9 cellular contexts compared by ENCODE assay signal in genomic region chr6:109793793-109794192, GRCh38.
DNase-seq lines count a peak whose midpoint lies in the region; ATAC-seq, FAIRE-seq and TF ChIP-seq lines count a peak whose summit lies in the region.
"Had no signal": no experiment of that assay in that cellular context is flagged by ENCODE, and none has a peak within 500 bp of the region (broad histone marks: within the 10 kb centered on the region; RNA-seq: fewer than 3 reads in every experiment).

No MANE protein-coding gene starts in this region.

- H3K9me3 ChIP-seq in K562 (replicated peaks; ENCODE audit: control insufficient read depth, insufficient read depth, low read depth, low read length) (no peaks in the 10 kb centered on the region), uterus (no peaks in the 10 kb centered on the region)

- no peaks in the 10 kb centered on the region for H3K9me1 ChIP-seq in K562 (ENCODE audit: control insufficient read depth, insufficient read depth, low read length)

- intact Hi-C loops in K562 (cut with micrococcal nuclease) (no loop called here), uterus (cut with DNase I; ENCODE audit: low total_unique reads) (no loop called here)

- no peak overlapping the region for H3K4me3 ChIP-seq in K562
- H3K4me3 ChIP-seq in uterus = no peak overlapping the region

- in situ Hi-C loops in K562 (cut with MboI) = no loop called here

- DNase-seq in GM04503 (ENCODE audit: low read depth) = peak; percentile 80
- DNase-seq in NCI-H1105 (lab: John Stamatoyannopoulos, UW) = peak; percentile 63
- DNase-seq in K562 (ENCODE audit: extremely low read depth in 1 of 4, low spot score in 3 of 4) = peak; percentile 12 to 51 (median 19)
- peak; percentile 20 for DNase-seq in left kidney (ENCODE audit: low read depth, low spot score)
- peak; percentile 20 to 42 for DNase-seq in uterus
- DNase-seq in NK-92 (lab: John Stamatoyannopoulos, UW; ENCODE audit: unreplicated experiment) = no peak

- no peak for FAIRE-seq in K562 (lab: Jason Lieb, UNC)

- H3K9ac ChIP-seq in K562 (ENCODE audit: insufficient read depth in 1 of 2, low read depth in 2 of 2, low read length in 2 of 2) = no peak overlapping the region
- H3K9ac ChIP-seq: parathyroid adenoma had no signal

- no peak for TF ChIP-seq RAD21 in K562 (CRISPR knock-in tag; conservative IDR thresholded peaks at IDR 0.05 in 1 of 2, IDR thresholded peaks at IDR 0.05 in 1 of 2)

- no peak for TF ChIP-seq EP300 in K562 (IDR thresholded peaks at IDR 0.05; ENCODE audit: low read length)

- CTCF ChIA-PET in K562 (lab: Yijun Ruan, JAX; ENCODE audit: low intra/inter-chr PET ratio) = no interaction called here

- BruUV-seq in K562 (replicated peaks; lab: Mats Ljungman, UMichigan) = no TSS peak

- H2AFZ ChIP-seq in K562 (ENCODE audit: low read depth, low read length) = peak overlapping the region; percentile 43; the same call in 1 of the 2 replicates
- H2AFZ ChIP-seq: parathyroid adenoma had no signal

- ATAC-seq in K562 = peak; percentile 74
- ATAC-seq in HG03469 (IDR thresholded peaks at IDR 0.05; ENCODE audit: unreplicated experiment) = no peak
- ATAC-seq in GM18909 (IDR thresholded peaks at IDR 0.05; ENCODE audit: poor library complexity, unreplicated experiment) = no peak

- H3K4me1 ChIP-seq in K562 (replicated peaks in 1 of 2; ENCODE audit: control insufficient read depth in 2 of 2, insufficient read depth in 2 of 2, low read length in 2 of 2) (no peaks in the 10 kb centered on the region), uterus (peaks cover 0 to 3% of the 10 kb centered on the region in 2 donors)
- H3K4me1 ChIP-seq: parathyroid adenoma had no signal

- H3K27me3 ChIP-seq in K562 (ENCODE audit: control insufficient read depth in 2 of 2, insufficient read depth in 2 of 2, low read length in 2 of 2) (peaks cover 0 to 13% of the 10 kb centered on the region in 2 experiments; a peak in 2 of 5 replicates), uterus (no peaks in the 10 kb centered on the region)

- no peak overlapping the region for H3K4me2 ChIP-seq in K562 (ENCODE audit: insufficient read depth, low read length)

- POLR2A ChIA-PET in K562 (lab: Yijun Ruan, JAX) = interaction anchor here (1.3 kb wide), 1 partner anchor 9 kb away, joined by 4 read pairs; no protein-coding TSS in a partner anchor

- TF ChIP-seq CTCF in K562 (IDR thresholded peaks at IDR 0.05 in 2 of 3, conservative IDR thresholded peaks at IDR 0.05 in 1 of 3; ENCODE audit: insufficient read depth in 2 of 3, low read depth in 1 of 3, low read length in 3 of 3) (no peak), uterus (IDR thresholded peaks at IDR 0.05) (no peak)

- H3K27ac ChIP-seq in K562 (ENCODE audit: extremely low read depth, low read depth, low read length) (no peak overlapping the region), uterus (peak overlapping the region; percentile 49 to 58)

- no peaks in the 10 kb centered on the region for H4K20me1 ChIP-seq in K562 (replicated peaks; ENCODE audit: control insufficient read depth, insufficient read depth, low read length)

- TF ChIP-seq POLR2A in K562 (conservative IDR thresholded peaks at IDR 0.05) = no peak
- TF ChIP-seq POLR2A in uterus (IDR thresholded peaks at IDR 0.05) = no peak

- H3K79me2 ChIP-seq in K562 (ENCODE audit: control insufficient read depth, insufficient read depth, low read length) = no peaks in the 10 kb centered on the region
- H3K79me2 ChIP-seq: parathyroid adenoma had no signal

- H3K36me3 ChIP-seq in K562 (ENCODE audit: control insufficient read depth, insufficient read depth, low read length) (no peaks in the 10 kb centered on the region), uterus (no peaks in the 10 kb centered on the region)

- 5% methylated on average over 1 of the region's 1 CpG for WGBS in K562 (ENCODE audit: insufficient coverage, low coverage, missing lambda C conversion rate)

TF ChIP-seq in K562, 482 proteins besides CTCF, POLR2A, EP300 and RAD21:
- TF ChIP-seq JUND (IDR thresholded peaks at IDR 0.05; ENCODE audit: borderline replicate concordance, low read depth, low read length) (peak; percentile 68; the same call in 1 of the 2 replicates), JUND (tag; IDR thresholded peaks at IDR 0.05; ENCODE audit: borderline replicate concordance, low read depth, low read length) (peak; percentile 51; the same call in 1 of the 3 replicates), TFE3 (CRISPR knock-in tag; IDR thresholded peaks at IDR 0.05) (no peak), ZNF639 (CRISPR knock-in tag; conservative IDR thresholded peaks at IDR 0.05 in 1 of 2, IDR thresholded peaks at IDR 0.05 in 1 of 2) (0 out of 4 replicates have a peak, but pooled peaks of 1 of the 2 experiments have one; percentile 43), CREM (IDR thresholded peaks at IDR 0.05; ENCODE audit: low read depth) (peak; percentile 67), ATF1 (CRISPR knock-in tag; IDR thresholded peaks at IDR 0.05) (no peak), ATF1 (tag; IDR thresholded peaks at IDR 0.05) (peak; percentile 58; the same call in 1 of the 2 replicates), ZFPM2 (CRISPR knock-in tag; IDR thresholded peaks at IDR 0.05) (no peak), TAF9B (IDR thresholded peaks at IDR 0.05; ENCODE audit: partially characterized antibody) (no peak), ATF3 (IDR thresholded peaks at IDR 0.05) (peak; percentile 67; the same call in 1 of the 2 replicates), ATF3 (CRISPR knock-in tag; conservative IDR thresholded peaks at IDR 0.05) (no peak), MEIS2 (IDR thresholded peaks at IDR 0.05; ENCODE audit: partially characterized antibody) (peak; percentile 81), FOSL1 (tag; conservative IDR thresholded peaks at IDR 0.05) (peak; percentile 84)
- TF ChIP-seq, protein P1, sequence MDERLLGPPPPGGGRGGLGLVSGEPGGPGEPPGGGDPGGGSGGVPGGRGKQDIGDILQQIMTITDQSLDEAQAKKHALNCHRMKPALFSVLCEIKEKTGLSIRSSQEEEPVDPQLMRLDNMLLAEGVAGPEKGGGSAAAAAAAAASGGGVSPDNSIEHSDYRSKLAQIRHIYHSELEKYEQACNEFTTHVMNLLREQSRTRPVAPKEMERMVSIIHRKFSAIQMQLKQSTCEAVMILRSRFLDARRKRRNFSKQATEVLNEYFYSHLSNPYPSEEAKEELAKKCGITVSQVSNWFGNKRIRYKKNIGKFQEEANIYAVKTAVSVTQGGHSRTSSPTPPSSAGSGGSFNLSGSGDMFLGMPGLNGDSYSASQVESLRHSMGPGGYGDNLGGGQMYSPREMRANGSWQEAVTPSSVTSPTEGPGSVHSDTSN (CRISPR knock-in tag; IDR thresholded peaks at IDR 0.05; ENCODE audit: low read depth) = no peak
- TF ChIP-seq, protein P1 (tag; conservative IDR thresholded peaks at IDR 0.05; ENCODE audit: low read depth) = peak; percentile 92
- TF ChIP-seq, protein P2, sequence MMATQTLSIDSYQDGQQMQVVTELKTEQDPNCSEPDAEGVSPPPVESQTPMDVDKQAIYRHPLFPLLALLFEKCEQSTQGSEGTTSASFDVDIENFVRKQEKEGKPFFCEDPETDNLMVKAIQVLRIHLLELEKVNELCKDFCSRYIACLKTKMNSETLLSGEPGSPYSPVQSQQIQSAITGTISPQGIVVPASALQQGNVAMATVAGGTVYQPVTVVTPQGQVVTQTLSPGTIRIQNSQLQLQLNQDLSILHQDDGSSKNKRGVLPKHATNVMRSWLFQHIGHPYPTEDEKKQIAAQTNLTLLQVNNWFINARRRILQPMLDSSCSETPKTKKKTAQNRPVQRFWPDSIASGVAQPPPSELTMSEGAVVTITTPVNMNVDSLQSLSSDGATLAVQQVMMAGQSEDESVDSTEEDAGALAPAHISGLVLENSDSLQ (IDR thresholded peaks at IDR 0.05) = peak; percentile 68
